1 cellular context compared by ENCODE assay signal in genomic region chr3:115915061-115915460, GRCh38.
TF ChIP-seq lines count a peak whose summit lies in the region.

No MANE protein-coding gene starts in this region.

TF ChIP-seq in IMR-90, 13 proteins besides CTCF, POLR2A, EP300 and RAD21 (continued from another document):
- no peak for TF ChIP-seq RCOR1 (IDR thresholded peaks at IDR 0.05; ENCODE audit: insufficient replicate concordance, low read length)
- TF ChIP-seq BHLHE40 (IDR thresholded peaks at IDR 0.05; ENCODE audit: low read depth, low read length), result no peak
